ENCODE assay signal across 9 cellular contexts in genomic region chr2:224638338-224638823, GRCh38.
A peak's percentile ranks its signal among the peaks of the same experiment; 100 is the strongest.
DNase-seq lines count a peak whose midpoint lies in the region; ATAC-seq and TF ChIP-seq lines count a peak whose summit lies in the region.
"Had no signal": no experiment of that assay in that cellular context is flagged by ENCODE, and none has a peak within 500 bp of the region (broad histone marks: within the 10 kb centered on the region; RNA-seq: fewer than 3 reads in every experiment).

No MANE protein-coding gene starts in this region.

- DNase-seq in NCI-H526 treated with DMSO at 0.1 percent for 48 hours (lab: John Stamatoyannopoulos, UW) = peak; percentile 62
- peak; percentile 15 for DNase-seq in amniotic epithelial cell (ENCODE audit: low read depth)
- no peak for DNase-seq in activated CD8-positive, alpha-beta memory T cell treated with anti-CD3 and anti-CD28 coated beads, Interleukin-2, amount 50 U/mL, for 4 hours
- DNase-seq in NCI-H2107 treated with DMSO at 0.1 percent for 48 hours (lab: John Stamatoyannopoulos, UW; ENCODE audit: unreplicated experiment) = no peak
- DNase-seq in RWPE1 (ENCODE audit: low spot score) = no peak
- DNase-seq in brain microvascular endothelial cell = no peak

- CTCF ChIA-PET in RWPE1 (lab: Yijun Ruan, JAX) = interaction anchor here (0.5 to 1.1 kb wide), 2 partner anchors 354 to 1008 kb away, joined by 3 read pairs; no protein-coding TSS in a partner anchor

- in situ Hi-C loops in brain microvascular endothelial cell (cut with HindIII; ENCODE audit: low pct_ligation_motif_present, low sequenced_read_pairs) = no loop called here

- H3K36me3 ChIP-seq in brain microvascular endothelial cell (replicated peaks) = no peaks in the 10 kb centered on the region

- no peak overlapping the region for H3K4me3 ChIP-seq in brain microvascular endothelial cell (ENCODE audit: low read depth, low read length)

- no peak overlapping the region for H3K27ac ChIP-seq in RWPE1
- no peak overlapping the region for H3K27ac ChIP-seq in brain microvascular endothelial cell
- H3K27ac ChIP-seq: HL-60 had no signal

- no peaks in the 10 kb centered on the region for H3K27me3 ChIP-seq in brain microvascular endothelial cell (replicated peaks)

- TF ChIP-seq CTCF in RWPE1 (conservative IDR thresholded peaks at IDR 0.05; ENCODE audit: low read depth) (no peak), brain microvascular endothelial cell (IDR thresholded peaks at IDR 0.05; ENCODE audit: low read depth, low read length, missing control alignments) (no peak)

- ATAC-seq in GM18520 (IDR thresholded peaks at IDR 0.05; ENCODE audit: unreplicated experiment) = peak; percentile 84
- peak; percentile 93 for ATAC-seq in HG02642 (IDR thresholded peaks at IDR 0.05; ENCODE audit: poor library complexity, unreplicated experiment)

- POLR2A ChIA-PET in RWPE1 (lab: Yijun Ruan, JAX; ENCODE audit: low non-redundant PET) = no interaction called here

Comparison
In these comparisons a context has a peak if more than half of its experiments do, and no peak if none do; other contexts are left out.
1. DNase-seq: peak in NCI-H526 treated with DMSO at 0.1 percent for 48 hours (single experiment) and amniotic epithelial cell (single experiment); none in activated CD8-positive, alpha-beta memory T cell treated with anti-CD3 and anti-CD28 coated beads, Interleukin-2, amount 50 U/mL, for 4 hours (single experiment), NCI-H2107 treated with DMSO at 0.1 percent for 48 hours (single experiment), RWPE1 (single experiment) and brain microvascular endothelial cell (single experiment).